Comparison of ENCODE assay signal across 18 cellular contexts in the genomic region with DNA sequence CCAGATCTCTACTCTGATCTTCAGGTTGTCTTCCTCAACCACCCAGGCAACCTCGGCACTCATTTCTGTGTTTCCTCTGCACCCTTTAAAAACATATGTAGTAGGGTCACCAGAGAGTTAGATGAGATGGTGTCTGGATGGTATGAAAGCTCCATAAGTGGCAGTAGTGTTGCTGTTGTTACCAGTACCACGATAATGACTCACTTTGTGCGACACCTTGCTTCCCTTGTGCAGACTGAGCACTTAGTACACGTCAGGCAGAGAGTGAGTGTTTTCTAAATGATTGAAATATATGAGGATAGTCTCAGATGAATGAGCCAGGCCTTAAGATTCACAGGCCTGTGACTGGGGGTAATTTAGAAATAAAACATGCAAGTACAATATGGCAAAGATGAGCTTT.
A peak's percentile ranks its signal among the peaks of the same experiment; 100 is the strongest.
DNase-seq lines count a peak whose midpoint lies in the region; ATAC-seq and TF ChIP-seq lines count a peak whose summit lies in the region.
"Had no signal": no experiment of that assay in that cellular context is flagged by ENCODE, and none has a peak within 500 bp of the region (broad histone marks: within the 10 kb centered on the region; RNA-seq: fewer than 3 reads in every experiment).

No MANE protein-coding gene starts in this region.

- no peaks in the 10 kb centered on the region for H3K79me2 ChIP-seq in DOHH2 (ENCODE audit: control insufficient read depth, low read length)

- no peaks in the 10 kb centered on the region for H3F3A ChIP-seq in DOHH2 (ENCODE audit: control insufficient read depth, insufficient read depth)

- peak; percentile 61 to 63 for ATAC-seq in activated T-cell treated with anti-CD3 and anti-CD28 coated beads, Interleukin-2, amount 50 U/mL, for 4 hours
- ATAC-seq in T-helper 17 cell, result no peak
- no peak for ATAC-seq in activated CD8-positive, alpha-beta memory T cell treated with anti-CD3 and anti-CD28 coated beads, Interleukin-2, amount 10 ng/mL, durations not matched to agents 7 days and 5 days
- ATAC-seq in GM18517 (IDR thresholded peaks at IDR 0.05; ENCODE audit: unreplicated experiment), result no peak
- ATAC-seq: HepG2 had no signal

- no peaks in the 10 kb centered on the region; the same call in 1 of the 2 replicates for H3K9me2 ChIP-seq in DOHH2 (replicated peaks; ENCODE audit: control insufficient read depth, low read length)

- H3K36me3 ChIP-seq in DOHH2 (ENCODE audit: control insufficient read depth, low read length), result no peaks in the 10 kb centered on the region

- no peaks in the 10 kb centered on the region for H3K36me3 Mint-ChIP-seq in activated T-cell treated with anti-CD3 and anti-CD28 coated beads, Interleukin-2, amount 50 U/mL, for 4 hours (ENCODE audit: insufficient read depth)
- H3K36me3 Mint-ChIP-seq in T-helper 17 cell (ENCODE audit: low read depth) (peaks cover 2% of the 10 kb centered on the region), immature natural killer cell (peaks cover 0 to 4% (median 0%) of the 10 kb centered on the region in 3 donors)
- no peaks in the 10 kb centered on the region for H3K36me3 Mint-ChIP-seq in activated CD8-positive, alpha-beta memory T cell treated with anti-CD3 and anti-CD28 coated beads, Interleukin-2, amount 10 ng/mL, durations not matched to agents 7 days and 5 days

- no peak overlapping the region for H3K4me3 ChIP-seq in DOHH2 (ENCODE audit: low read length)
- H3K4me3 ChIP-seq: PC-9 had no signal

- peaks cover 3% of the 10 kb centered on the region for H3K27me3 Mint-ChIP-seq in activated T-cell treated with anti-CD3 and anti-CD28 coated beads, Interleukin-2, amount 50 U/mL, for 4 hours (ENCODE audit: low read depth)
- peaks cover 5% of the 10 kb centered on the region for H3K27me3 Mint-ChIP-seq in T-helper 17 cell
- H3K27me3 Mint-ChIP-seq in immature natural killer cell (ENCODE audit: low read depth in 3 of 3), result peaks cover 2 to 3% (median 2%) of the 10 kb centered on the region in 3 donors
- H3K27me3 Mint-ChIP-seq in activated CD8-positive, alpha-beta memory T cell treated with anti-CD3 and anti-CD28 coated beads, Interleukin-2, amount 10 ng/mL, durations not matched to agents 7 days and 5 days, result no peaks in the 10 kb centered on the region

- CTCF ChIA-PET in activated CD8-positive, alpha-beta memory T cell treated with anti-CD3 and anti-CD28 coated beads, Interleukin-2, amount 10 ng/mL, durations not matched to agents 7 days and 5 days (lab: Charles Lee), result no interaction called here

- 0 out of 2 replicates have a peak overlapping the region, but pooled peaks have one; percentile 64 for H3K27ac ChIP-seq in DOHH2 (ENCODE audit: low read depth, low read length)
- H3K27ac ChIP-seq: PC-9 had no signal

- H3K27me3 ChIP-seq in DOHH2 (ENCODE audit: control insufficient read depth, low read length), result no peaks in the 10 kb centered on the region

- no peak for TF ChIP-seq CTCF in DOHH2 (IDR thresholded peaks at IDR 0.05; ENCODE audit: low read depth, low read length, poor library complexity, severe bottlenecking)

- H3K4me3 Mint-ChIP-seq in activated T-cell treated with anti-CD3 and anti-CD28 coated beads, Interleukin-2, amount 50 U/mL, for 4 hours, result no peak overlapping the region
- no peak overlapping the region for H3K4me3 Mint-ChIP-seq in T-helper 17 cell
- no peak overlapping the region for H3K4me3 Mint-ChIP-seq in immature natural killer cell
- no peak overlapping the region for H3K4me3 Mint-ChIP-seq in activated CD8-positive, alpha-beta memory T cell treated with anti-CD3 and anti-CD28 coated beads, Interleukin-2, amount 10 ng/mL, durations not matched to agents 7 days and 5 days
- H3K4me3 Mint-ChIP-seq: HFFc6 had no signal

- H3K9me3 ChIP-seq in DOHH2 (ENCODE audit: control insufficient read depth, insufficient read depth, low read length), result no peaks in the 10 kb centered on the region
- no peaks in the 10 kb centered on the region for H3K9me3 ChIP-seq in T-helper 17 cell (ENCODE audit: control insufficient read depth, low read length, poor library complexity, severe bottlenecking)
- H3K9me3 ChIP-seq: Caco-2 had no signal

- peaks cover 26% of the 10 kb centered on the region for H3K4me1 Mint-ChIP-seq in activated T-cell treated with anti-CD3 and anti-CD28 coated beads, Interleukin-2, amount 50 U/mL, for 4 hours (ENCODE audit: low read depth)
- peaks cover 35% of the 10 kb centered on the region for H3K4me1 Mint-ChIP-seq in T-helper 17 cell
- peaks cover 44 to 50% of the 10 kb centered on the region in 2 donors for H3K4me1 Mint-ChIP-seq in immature natural killer cell
- H3K4me1 Mint-ChIP-seq in activated CD8-positive, alpha-beta memory T cell treated with anti-CD3 and anti-CD28 coated beads, Interleukin-2, amount 10 ng/mL, durations not matched to agents 7 days and 5 days, result peaks cover 16% of the 10 kb centered on the region

- H3K9me3 Mint-ChIP-seq in activated T-cell treated with anti-CD3 and anti-CD28 coated beads, Interleukin-2, amount 50 U/mL, for 4 hours, result no peaks in the 10 kb centered on the region
- no peaks in the 10 kb centered on the region for H3K9me3 Mint-ChIP-seq in immature natural killer cell
- no peaks in the 10 kb centered on the region for H3K9me3 Mint-ChIP-seq in activated CD8-positive, alpha-beta memory T cell treated with anti-CD3 and anti-CD28 coated beads, Interleukin-2, amount 10 ng/mL, durations not matched to agents 7 days and 5 days (ENCODE audit: low read depth)

- no peaks in the 10 kb centered on the region for H4K20me1 ChIP-seq in DOHH2 (ENCODE audit: control insufficient read depth, insufficient read depth, low read depth, low read length)

- no peak for DNase-seq in activated T-cell treated with anti-CD3 and anti-CD28 coated beads, Interleukin-2, amount 50 U/mL, for 4 hours
- DNase-seq in activated T-cell treated with anti-CD3 and anti-CD28 coated beads for 4 hours, result no peak
- no peak for DNase-seq in T-helper 17 cell
- DNase-seq in immature natural killer cell, result no peak
- DNase-seq in activated CD8-positive, alpha-beta memory T cell treated with anti-CD3 and anti-CD28 coated beads, Interleukin-2, amount 10 ng/mL, durations not matched to agents 7 days and 5 days, result no peak
- no peak for DNase-seq in stimulated activated CD8-positive, alpha-beta memory T cell treated with anti-CD3 and anti-CD28 coated beads, Interleukin-4, amount 100 ng/mL, for 48 hours
- DNase-seq: Caco-2, DMS153, HFFc6, MM.1S, NCI-H1105, NCI-H1694, NCI-H510A treated with DMSO at 0.1 percent for 48 hours, NCI-H82, PC-9 had no signal

- peaks cover 24% of the 10 kb centered on the region for H3K4me1 ChIP-seq in DOHH2 (ENCODE audit: control insufficient read depth, low read length)
- H3K4me1 ChIP-seq: Caco-2 had no signal

- peak overlapping the region; percentile 32 for H3K27ac Mint-ChIP-seq in T-helper 17 cell
- H3K27ac Mint-ChIP-seq in immature natural killer cell, result peak overlapping the region in 4 of 6 donors; percentile 0 to 49 (median 12)
- no peak overlapping the region for H3K27ac Mint-ChIP-seq in activated CD8-positive, alpha-beta memory T cell treated with anti-CD3 and anti-CD28 coated beads, Interleukin-2, amount 10 ng/mL, durations not matched to agents 7 days and 5 days
- H3K27ac Mint-ChIP-seq: HFFc6 had no signal

- peak overlapping the region; percentile 49; the same call in 1 of the 2 replicates for H3K4me2 ChIP-seq in DOHH2 (ENCODE audit: low read length)
- H3K4me2 ChIP-seq: PC-9 had no signal

Comparison
In these comparisons a context has a peak if more than half of its experiments do, and no peak if none do; other contexts are left out.
1. ATAC-seq: peak in activated T-cell treated with anti-CD3 and anti-CD28 coated beads, Interleukin-2, amount 50 U/mL, for 4 hours (2 of 2); none in T-helper 17 cell (single experiment), activated CD8-positive, alpha-beta memory T cell treated with anti-CD3 and anti-CD28 coated beads, Interleukin-2, amount 10 ng/mL, durations not matched to agents 7 days and 5 days (single experiment) and GM18517 (single experiment).